ENCODE assay signal across 9 cellular contexts in genomic region chr2:165953306-165953654, GRCh38. TPM values are rescaled to one million over a fixed set of nuclear protein-coding genes. Genes with fewer than 3 reads are reported as not detected.
DNase-seq lines count a peak whose midpoint lies in the region; ATAC-seq and TF ChIP-seq lines count a peak whose summit lies in the region.
"Had no signal": no experiment of that assay in that cellular context is flagged by ENCODE, and none has a peak within 500 bp of the region (broad histone marks: within the 10 kb centered on the region; RNA-seq: fewer than 3 reads in every experiment).

No MANE protein-coding gene starts in this region.

- no peaks in the 10 kb centered on the region for H3K27me3 ChIP-seq in endodermal cell (ENCODE audit: control insufficient read depth, insufficient read depth, low read length, poor library complexity, severe bottlenecking)
- H3K27me3 ChIP-seq in neutrophil = no peaks in the 10 kb centered on the region

- peaks cover 2% of the 10 kb centered on the region for H3K4me1 Mint-ChIP-seq in endodermal cell

- H3K4me3 Mint-ChIP-seq in endodermal cell = no peak overlapping the region
- H3K4me3 Mint-ChIP-seq: brain had no signal

- H3K9me3 ChIP-seq in endodermal cell (ENCODE audit: control insufficient read depth, low read length) (no peaks in the 10 kb centered on the region), neutrophil (no peaks in the 10 kb centered on the region)

- H3K36me3 ChIP-seq in endodermal cell (ENCODE audit: control insufficient read depth, insufficient read depth, low read length) = peaks cover 13% of the 10 kb centered on the region
- H3K36me3 ChIP-seq in neutrophil = no peaks in the 10 kb centered on the region

- H3K27me3 Mint-ChIP-seq in endodermal cell (ENCODE audit: insufficient read depth) = peaks cover 3% of the 10 kb centered on the region
- H3K27me3 Mint-ChIP-seq: brain had no signal

- peaks cover 6% of the 10 kb centered on the region for H3K36me3 Mint-ChIP-seq in endodermal cell (ENCODE audit: low read depth)

- H3K9ac ChIP-seq in endodermal cell (ENCODE audit: extremely low read depth, low read length, poor library complexity, severe bottlenecking) = peak overlapping the region; percentile 78

- no peaks in the 10 kb centered on the region for H3K4me1 ChIP-seq in endodermal cell (ENCODE audit: control insufficient read depth, insufficient read depth, low read length)
- peaks cover 19 to 21% of the 10 kb centered on the region in 2 experiments for H3K4me1 ChIP-seq in neutrophil (ENCODE audit: control insufficient read depth in 1 of 2, insufficient read depth in 1 of 2, low read depth in 1 of 2, low read length in 1 of 2)

- no peak overlapping the region for H3K27ac Mint-ChIP-seq in endodermal cell
- H3K27ac Mint-ChIP-seq: brain had no signal

- 0% methylated on average over 9 to 24 of the region's 24 CpGs for WGBS in endodermal cell (ENCODE audit: insufficient coverage in 1 of 2, insufficient read length in 1 of 2), 2 experiments

- H3K27ac ChIP-seq in endodermal cell (ENCODE audit: low read depth, low read length) (peak overlapping the region; percentile 94), neutrophil (peak overlapping the region; percentile 53)

- H3K4me3 ChIP-seq in endodermal cell (ENCODE audit: low read length) = peak overlapping the region; percentile 91
- peak overlapping the region; percentile 90 to 91 for H3K4me3 ChIP-seq in neutrophil (ENCODE audit: low read depth in 1 of 2, low read length in 1 of 2)

- ATAC-seq in HG02884 (IDR thresholded peaks at IDR 0.05; ENCODE audit: unreplicated experiment) = peak; percentile 32

- TF ChIP-seq CTCF in endodermal cell (conservative IDR thresholded peaks at IDR 0.05) (no peak), neutrophil (IDR thresholded peaks at IDR 0.05) (no peak)

- DNase-seq in NCI-H146 treated with DMSO at 0.1 percent for 48 hours (lab: John Stamatoyannopoulos, UW; ENCODE audit: unreplicated experiment) = peak; percentile 55
- no peak for DNase-seq in NCI-H146 (lab: John Stamatoyannopoulos, UW)
- peak; percentile 66 for DNase-seq in NCI-H2196 (lab: John Stamatoyannopoulos, UW; ENCODE audit: unreplicated experiment)
- DNase-seq in endodermal cell = no peak
- DNase-seq in LoVo (ENCODE audit: low spot score) = no peak
- DNase-seq in NCI-H446 treated with DMSO at 0.1 percent for 48 hours (lab: John Stamatoyannopoulos, UW) = no peak

- H3K9me3 Mint-ChIP-seq in endodermal cell = peaks cover 6% of the 10 kb centered on the region
- H3K9me3 Mint-ChIP-seq: brain had no signal

RNA-seq across cellular contexts. Expression of gene TTC21B, which starts 0.3 kb away (rescaled TPM):
- 10 to 100 TPM; 25.8 to 25.9 TPM for total RNA-seq in endodermal cell
- polyA plus RNA-seq in endodermal cell (2013, experiment 1 of 2) = 22.3 TPM
- polyA plus RNA-seq in endodermal cell (2013, experiment 2 of 2) = 20.2 TPM

Comparison
In these comparisons a context has a peak if more than half of its experiments do, and no peak if none do; other contexts are left out.
1. DNase-seq: peak in NCI-H146 treated with DMSO at 0.1 percent for 48 hours (single experiment) and NCI-H2196 (single experiment); none in NCI-H146 (single experiment), endodermal cell (single experiment), LoVo (single experiment) and NCI-H446 treated with DMSO at 0.1 percent for 48 hours (single experiment).